19 cellular contexts compared by ENCODE assay signal in genomic region chr18:59593291-59593717, GRCh38.
DNase-seq lines count a peak whose midpoint lies in the region; TF ChIP-seq lines count a peak whose summit lies in the region.
"Had no signal": no experiment of that assay in that cellular context is flagged by ENCODE, and none has a peak within 500 bp of the region (broad histone marks: within the 10 kb centered on the region; RNA-seq: fewer than 3 reads in every experiment).

No MANE protein-coding gene starts in this region.

- H3K4me3 ChIP-seq in BJ (ENCODE audit: low read depth, low read length) = no peak overlapping the region
- H3K4me3 ChIP-seq in SJSA1 = no peak overlapping the region
- H3K4me3 ChIP-seq in fibroblast of mammary gland (ENCODE audit: control insufficient read depth, low read depth, low read length) = no peak overlapping the region
- H3K4me3 ChIP-seq in parathyroid adenoma (ENCODE audit: low read depth, low read length) = no peak overlapping the region
- H3K4me3 ChIP-seq in tibial artery = no peak overlapping the region
- H3K4me3 ChIP-seq: smooth muscle cell had no signal

- CTCF ChIA-PET in BJ (lab: Yijun Ruan, JAX) = interaction anchor here (0.6 to 2.1 kb wide), 8 partner anchors 10 to 295 kb away, joined by 3 to 7 read pairs (median 3); partner anchors contain the start of gene CCBE1

- intact Hi-C loops in tibial artery (cut with DNase I; ENCODE audit: low total_unique reads) = no loop called here

- no peaks in the 10 kb centered on the region for H3K79me2 ChIP-seq in parathyroid adenoma

- H3K27me3 ChIP-seq in BJ (ENCODE audit: control insufficient read depth, insufficient read depth, low read length) (no peaks in the 10 kb centered on the region), SJSA1 (replicated peaks) (no peaks in the 10 kb centered on the region), parathyroid adenoma (ENCODE audit: control insufficient read depth, insufficient read depth, low read length) (no peaks in the 10 kb centered on the region), tibial artery (no peaks in the 10 kb centered on the region)

- 0 out of 2 replicates have a peak, but pooled peaks have one; percentile 22 for TF ChIP-seq CTCF in BJ (IDR thresholded peaks at IDR 0.05; ENCODE audit: insufficient read depth, low read depth, low read length)
- TF ChIP-seq CTCF in fibroblast of mammary gland (conservative IDR thresholded peaks at IDR 0.05; ENCODE audit: control insufficient read depth, insufficient read depth, low read depth, low read length) = no peak
- no peak for TF ChIP-seq CTCF in parathyroid adenoma (IDR thresholded peaks at IDR 0.05)
- TF ChIP-seq CTCF in tibial artery (IDR thresholded peaks at IDR 0.05) = no peak

- H3K4me1 ChIP-seq in SJSA1 (replicated peaks) (peaks cover 33% of the 10 kb centered on the region), parathyroid adenoma (peaks cover 4% of the 10 kb centered on the region), tibial artery (peaks cover 0 to 9% (median 0%) of the 10 kb centered on the region in 4 donors)

- no peak overlapping the region for H3K4me2 ChIP-seq in parathyroid adenoma (ENCODE audit: low read length)
- H3K4me2 ChIP-seq: smooth muscle cell had no signal

- H3K9me3 ChIP-seq in SJSA1 (replicated peaks) (no peaks in the 10 kb centered on the region), parathyroid adenoma (ENCODE audit: control insufficient read depth, low read length) (no peaks in the 10 kb centered on the region), tibial artery (no peaks in the 10 kb centered on the region)

- DNase-seq in BJ (ENCODE audit: low read depth) (peak; percentile 85), SJSA1 (ENCODE audit: low read depth in 1 of 2, low spot score in 2 of 2) (peak in 1 of 2 experiments; percentile 68), fibroblast of mammary gland (ENCODE audit: low read depth) (peak; percentile 72), middle frontal gyrus (ENCODE audit: extremely low spot score, low spot score) (no peak), tibial artery (no peak), foreskin melanocyte (no peak)
- no peak for DNase-seq in activated effector memory CD4-positive, alpha-beta T cell treated with Interleukin-2 at 50 U/mL for 16 hours
- DNase-seq: activated CD4-positive, CD25-positive, alpha-beta regulatory T cell; activated CD8-positive, alpha-beta T cell treated with anti-CD3 and anti-CD28 coated beads for 36 hours; activated naive CD8-positive, alpha-beta T cell treated with anti-CD3 and anti-CD28 coated beads, Interleukin-2, amount 10 ng/mL, durations not matched to agents 7 days and 5 days; C1 segment of cervical spinal cord; caudate nucleus; DMS 273 treated with DMSO at 0.1 percent for 48 hours; effector CD4-positive, alpha-beta T cell; NCI-H748 treated with DMSO at 0.1 percent for 48 hours; stimulated activated CD8-positive, alpha-beta memory T cell treated with anti-CD3 and anti-CD28 coated beads, Interleukin-4, amount 100 ng/mL, for 48 hours; substantia nigra had no signal

- no peak overlapping the region for H3K9ac ChIP-seq in parathyroid adenoma

- H3K36me3 ChIP-seq in BJ (ENCODE audit: control insufficient read depth, insufficient read depth, low read length) (no peaks in the 10 kb centered on the region), SJSA1 (no peaks in the 10 kb centered on the region), parathyroid adenoma (ENCODE audit: control insufficient read depth, insufficient read depth, low read length) (no peaks in the 10 kb centered on the region), tibial artery (no peaks in the 10 kb centered on the region)

- POLR2A ChIA-PET in BJ (lab: Charles Lee) = no interaction called here

- H3K27ac ChIP-seq in SJSA1 (peak overlapping the region; percentile 57), parathyroid adenoma (no peak overlapping the region), tibial artery (no peak overlapping the region)

- H2AFZ ChIP-seq in parathyroid adenoma = peak overlapping the region; percentile 9

Comparison
In these comparisons a context has a peak if more than half of its experiments do, and no peak if none do; other contexts are left out.
1. DNase-seq: peak in BJ (single experiment) and fibroblast of mammary gland (single experiment); none in activated effector memory CD4-positive, alpha-beta T cell treated with Interleukin-2 at 50 U/mL for 16 hours (single experiment), middle frontal gyrus (single experiment), tibial artery (0 of 2) and foreskin melanocyte (single experiment).